Comparison of ENCODE assay signal across 14 cellular contexts in genomic region chr5:132770476-132771159, GRCh38. TPM values are rescaled to one million over a fixed set of nuclear protein-coding genes. Genes with fewer than 3 reads are reported as not detected.
A peak's percentile ranks its signal among the peaks of the same experiment; 100 is the strongest.
DNase-seq lines count a peak whose midpoint lies in the region; ATAC-seq and TF ChIP-seq lines count a peak whose summit lies in the region.
"Had no signal": no experiment of that assay in that cellular context is flagged by ENCODE, and none has a peak within 500 bp of the region (broad histone marks: within the 10 kb centered on the region; RNA-seq: fewer than 3 reads in every experiment).

No MANE protein-coding gene starts in this region.

- peaks cover 46% of the 10 kb centered on the region for H3K79me2 ChIP-seq in PC-3 (ENCODE audit: low read length)

- in situ Hi-C loops in G401 (cut with HindIII; ENCODE audit: low sequenced_read_pairs) = no loop called here
- in situ Hi-C loops in gastrocnemius medialis (cut with MboI; ENCODE audit: low sequenced_read_pairs in 4 of 4) = no loop called here

- peak in 1 of 2 donors; percentile 46 for ATAC-seq in gastrocnemius medialis
- ATAC-seq in HG03097 (IDR thresholded peaks at IDR 0.05; ENCODE audit: low FRiP score, unreplicated experiment) = no peak
- ATAC-seq in PC-3 = no peak
- no peak for ATAC-seq in GM21381 (IDR thresholded peaks at IDR 0.05; ENCODE audit: unreplicated experiment)

- no peak overlapping the region for H3K4me3 ChIP-seq in gastrocnemius medialis
- H3K4me3 ChIP-seq in PC-3 (ENCODE audit: low read length) = no peak overlapping the region

- H3K9me2 ChIP-seq in PC-3 (replicated peaks; ENCODE audit: low read length) = no peaks in the 10 kb centered on the region

- H3K36me3 ChIP-seq in gastrocnemius medialis (no peaks in the 10 kb centered on the region), PC-3 (ENCODE audit: low read depth, low read length) (no peaks in the 10 kb centered on the region)

- no peak for TF ChIP-seq CTCF in gastrocnemius medialis (IDR thresholded peaks at IDR 0.05 in 4 of 5, conservative IDR thresholded peaks at IDR 0.05 in 1 of 5)
- TF ChIP-seq CTCF in PC-3 (conservative IDR thresholded peaks at IDR 0.05; ENCODE audit: low read depth, low read length) = no peak

- H3F3A ChIP-seq in PC-3 (ENCODE audit: low read length, unreplicated experiment) = no peaks in the 10 kb centered on the region

- no peak overlapping the region for H2AFZ ChIP-seq in PC-3 (ENCODE audit: low read length)

- CTCF ChIA-PET in PC-3 (lab: Charles Lee) = no interaction called here

- H3K27me3 ChIP-seq in gastrocnemius medialis (no peaks in the 10 kb centered on the region), PC-3 (ENCODE audit: low read length) (no peaks in the 10 kb centered on the region)

- POLR2A ChIA-PET in PC-3 (lab: Charles Lee; ENCODE audit: unreplicated experiment) = no interaction called here

- H3K4me1 ChIP-seq in gastrocnemius medialis (peaks cover 13 to 33% of the 10 kb centered on the region in 2 donors), PC-3 (ENCODE audit: insufficient read depth, low read length) (peaks cover 3% of the 10 kb centered on the region)

- no peak overlapping the region for H3K9ac ChIP-seq in PC-3 (ENCODE audit: low read length)

- no TSS peak for BruUV-seq in PC-3 (replicated peaks; lab: Mats Ljungman, UMichigan)

- TF ChIP-seq POLR2A in gastrocnemius medialis (IDR thresholded peaks at IDR 0.05) = no peak

- peak overlapping the region; percentile 88 for H3K27ac ChIP-seq in caudate nucleus (ENCODE audit: low read depth, low read length)
- peak overlapping the region; percentile 40 to 62 (median 42) for H3K27ac ChIP-seq in gastrocnemius medialis
- H3K27ac ChIP-seq in PC-3 (ENCODE audit: low read length) = no peak overlapping the region

- H3K4me2 ChIP-seq in PC-3 (ENCODE audit: low read length) = no peak overlapping the region

- intact Hi-C loops in gastrocnemius medialis (cut with DNase I; ENCODE audit: low total_unique reads) (no loop called here), PC-3 (cut with micrococcal nuclease) (no loop called here)

- peak; percentile 48 for DNase-seq in G401 (ENCODE audit: low spot score)
- peak in 16 of 61 donors; percentile 20 to 42 (median 34) for DNase-seq in caudate nucleus (lab: John Stamatoyannopoulos, UW)
- DNase-seq in hippocampal formation (lab: John Stamatoyannopoulos, UW) = peak; percentile 26 to 40
- peak in 1 of 2 donors; percentile 18 for DNase-seq in gastrocnemius medialis
- no peak for DNase-seq in PC-3
- DNase-seq in NCI-H748 (lab: John Stamatoyannopoulos, UW; ENCODE audit: unreplicated experiment) = no peak
- DNase-seq: activated T-cell treated with anti-CD3 and anti-CD28 coated beads, Interleukin-2, amount 50 U/mL, for 1 hour; stimulated activated CD4-positive, alpha-beta T cell treated with anti-CD3 and anti-CD28 coated beads, Interleukin-15, amount 100 ng/mL, for 24 hours; stimulated activated CD8-positive, alpha-beta memory T cell treated with anti-CD3 and anti-CD28 coated beads, Interleukin-4, amount 100 ng/mL, for 48 hours; SW 1271 had no signal

- H4K20me1 ChIP-seq in PC-3 (ENCODE audit: low read length) = no peaks in the 10 kb centered on the region

- H3K9me3 ChIP-seq in gastrocnemius medialis (no peaks in the 10 kb centered on the region), PC-3 (ENCODE audit: low read length) (no peaks in the 10 kb centered on the region)

RNA-seq across cellular contexts. Expression of gene SEPTIN8, which starts 6.4 kb away (rescaled TPM):
- 33.3 and 47.8 TPM in 2 replicates for total RNA-seq in G401 (2014; rRNA removed; shearing (Covaris generic))
- total RNA-seq in gastrocnemius medialis (1 to 10 TPM; 5.2 to 7.9 (median 6.8) TPM), PC-3 (2014; rRNA removed) (21.9 and 29.4 TPM in 2 replicates)

RNA-seq across cellular contexts. Expression of gene CCNI2, which starts 23.4 kb away (rescaled TPM):
- total RNA-seq in G401 (2014; rRNA removed; shearing (Covaris generic)) = 0.07 TPM in 1 of 2 replicates, not detected in the other
- total RNA-seq in gastrocnemius medialis (not detected), PC-3 (2014; rRNA removed) (not detected in 2 replicates)

RNA-seq across cellular contexts. Expression of gene KIF3A, which starts 33.3 kb away (rescaled TPM):
- total RNA-seq in G401 (2014; rRNA removed; shearing (Covaris generic)) = 1.4 and 6.4 TPM in 2 replicates
- 1 to 10 TPM; 2.5 to 4.2 (median 3.4) TPM for total RNA-seq in gastrocnemius medialis
- 5.7 and 9.5 TPM in 2 replicates for total RNA-seq in PC-3 (2014; rRNA removed)

RNA-seq across cellular contexts. Expression of gene SOWAHA, which starts 42.5 kb away (rescaled TPM):
- total RNA-seq in G401 (2014; rRNA removed; shearing (Covaris generic)) = 0.78 and 1.1 TPM in 2 replicates
- total RNA-seq in gastrocnemius medialis = under 1 TPM in 1 of 4 donors, not detected in 3; 0.27 TPM
- 0.04 TPM in 1 of 2 replicates, not detected in the other for total RNA-seq in PC-3 (2014; rRNA removed)
- total RNA-seq: B cell, MCF 10A had no signal

RNA-seq across cellular contexts. Expression of gene SHROOM1, which starts 59.8 kb away (rescaled TPM):
- total RNA-seq in G401 (2014; rRNA removed; shearing (Covaris generic)) = 3.1 and 5.9 TPM in 2 replicates
- 1 to 10 TPM in 3 of 4 donors, under 1 TPM in 1; 0.61 to 6.0 (median 2.0) TPM for total RNA-seq in gastrocnemius medialis
- 13.6 and 15.7 TPM in 2 replicates for total RNA-seq in PC-3 (2014; rRNA removed)

Comparison
In these comparisons a context has a peak if more than half of its experiments do, and no peak if none do; other contexts are left out.
1. DNase-seq: peak in G401 (single experiment) and hippocampal formation (2 of 2); none in PC-3 (single experiment) and NCI-H748 (single experiment).